ENCODE assay signal across 23 cellular contexts in the genomic region with DNA sequence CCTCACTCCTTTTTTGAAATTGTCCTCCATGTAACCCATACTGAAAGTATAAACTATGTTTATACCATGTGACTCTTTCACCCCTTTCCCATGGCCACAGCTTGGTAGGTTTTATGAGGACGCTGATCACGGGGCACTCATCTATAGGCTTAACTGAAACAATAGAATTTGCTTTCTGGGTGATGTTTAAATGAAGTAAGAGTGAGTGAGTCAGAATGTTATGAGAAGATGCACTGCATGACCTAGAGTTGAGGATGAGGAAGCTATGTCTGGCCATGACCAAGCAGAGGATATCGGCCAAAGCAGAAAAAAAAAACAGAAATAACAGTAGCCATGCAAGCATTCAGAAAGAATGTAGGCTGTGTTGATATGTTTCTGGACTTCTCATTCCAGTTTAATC. TPM values are rescaled to one million over a fixed set of nuclear protein-coding genes. Genes with fewer than 3 reads are reported as not detected.
DNase-seq lines count a peak whose midpoint lies in the region; ATAC-seq and TF ChIP-seq lines count a peak whose summit lies in the region.
"Had no signal": no experiment of that assay in that cellular context is flagged by ENCODE, and none has a peak within 500 bp of the region (broad histone marks: within the 10 kb centered on the region; RNA-seq: fewer than 3 reads in every experiment).

No MANE protein-coding gene starts in this region.

- no peaks in the 10 kb centered on the region; the same call in 1 of the 2 replicates for H3K27me3 Mint-ChIP-seq in HFFc6 (ENCODE audit: insufficient read depth)
- no peaks in the 10 kb centered on the region for H3K27me3 Mint-ChIP-seq in activated CD8-positive, alpha-beta T cell treated with anti-CD3 and anti-CD28 coated beads, Interleukin-2, amount 10 ng/mL, durations not matched to agents 7 days and 5 days (ENCODE audit: low read depth)
- H3K27me3 Mint-ChIP-seq: stimulated activated naive CD8-positive, alpha-beta T cell treated with anti-CD3 and anti-CD28 coated beads, Interleukin-15, Interleukin-2, amounts not matched to agents 100 ng/mL and 50 ng/mL, for 24 hours; T-cell had no signal

- H3K4me3 ChIP-seq in AG04450 (ENCODE audit: low read depth, low read length) (no peak overlapping the region), foreskin fibroblast (ENCODE audit: low read depth in 1 of 2, low read length in 2 of 2) (no peak overlapping the region), psoas muscle (no peak overlapping the region)
- H3K4me3 ChIP-seq: left ventricle myocardium inferior, vagina had no signal

- H3K27ac Mint-ChIP-seq in HFFc6: peak overlapping the region; percentile 1; the same call in 1 of the 2 replicates
- H3K27ac Mint-ChIP-seq in activated CD8-positive, alpha-beta T cell treated with anti-CD3 and anti-CD28 coated beads, Interleukin-2, amount 10 ng/mL, durations not matched to agents 7 days and 5 days: no peak overlapping the region
- H3K27ac Mint-ChIP-seq: activated T-helper 2 cell treated with anti-CD3 and anti-CD28 coated beads, Interferon-gamma antibody, Interleukin-2, Interleukin-4, amounts not matched to agents 10 μg/mL and 5 μg/mL and 100 μg/mL, durations not matched to agents 14 hours and 24 hours and 36 hours; stimulated activated naive CD8-positive, alpha-beta T cell treated with anti-CD3 and anti-CD28 coated beads, Interleukin-15, Interleukin-2, amounts not matched to agents 100 ng/mL and 50 ng/mL, for 24 hours; T-cell had no signal

- DNase-seq in AG04450 (ENCODE audit: low read depth, low spot score): peak; percentile 53
- DNase-seq in HFFc6: no peak
- peak; percentile 87 for DNase-seq in amniotic epithelial cell (ENCODE audit: low read depth)
- DNase-seq in foreskin fibroblast: peak; percentile 65 to 83
- no peak for DNase-seq in hypothalamus (lab: John Stamatoyannopoulos, UW)
- DNase-seq in activated CD8-positive, alpha-beta T cell treated with anti-CD3 and anti-CD28 coated beads, Interleukin-2, amount 10 ng/mL, durations not matched to agents 7 days and 5 days: no peak
- no peak for DNase-seq in psoas muscle
- DNase-seq: activated CD4-positive, CD25-positive, alpha-beta regulatory T cell; AML-193; amygdala; Karpas-422; left ventricle myocardium inferior; NCI-H1694; posterior cingulate gyrus; T-cell had no signal

- no peak overlapping the region; the same call in 1 of the 2 replicates for H3K4me3 Mint-ChIP-seq in HFFc6
- no peak overlapping the region for H3K4me3 Mint-ChIP-seq in activated CD8-positive, alpha-beta T cell treated with anti-CD3 and anti-CD28 coated beads, Interleukin-2, amount 10 ng/mL, durations not matched to agents 7 days and 5 days
- H3K4me3 Mint-ChIP-seq: stimulated activated naive CD8-positive, alpha-beta T cell treated with anti-CD3 and anti-CD28 coated beads, Interleukin-15, Interleukin-2, amounts not matched to agents 100 ng/mL and 50 ng/mL, for 24 hours; T-cell had no signal

- H3K9me3 ChIP-seq in AG04450 (ENCODE audit: control insufficient read depth, insufficient read depth, low read length) (no peaks in the 10 kb centered on the region), psoas muscle (no peaks in the 10 kb centered on the region)
- H3K9me3 ChIP-seq: left ventricle myocardium inferior, vagina had no signal

- 70 to 78% (median 78%) methylated on average over 3 of the region's 3 CpGs for WGBS in psoas muscle, 3 donors

- peak overlapping the region; percentile 47 for H3K27ac ChIP-seq in AG04450 (ENCODE audit: low read depth, low read length)
- no peak overlapping the region for H3K27ac ChIP-seq in psoas muscle
- H3K27ac ChIP-seq: HL-60, left ventricle myocardium inferior, vagina had no signal

- peaks cover 11% of the 10 kb centered on the region; the same call in 1 of the 2 replicates for H3K4me1 Mint-ChIP-seq in HFFc6 (ENCODE audit: low read depth)
- no peaks in the 10 kb centered on the region for H3K4me1 Mint-ChIP-seq in activated CD8-positive, alpha-beta T cell treated with anti-CD3 and anti-CD28 coated beads, Interleukin-2, amount 10 ng/mL, durations not matched to agents 7 days and 5 days (ENCODE audit: low read depth)
- H3K4me1 Mint-ChIP-seq: T-cell had no signal

- TF ChIP-seq CTCF in AG04450 (IDR thresholded peaks at IDR 0.05; ENCODE audit: low read depth, low read length) (no peak), HFFc6 (IDR thresholded peaks at IDR 0.05) (no peak), foreskin fibroblast (IDR thresholded peaks at IDR 0.05; ENCODE audit: low read depth, low read length) (no peak), psoas muscle (IDR thresholded peaks at IDR 0.05) (no peak)

- H3K9me3 Mint-ChIP-seq in HFFc6: no peaks in the 10 kb centered on the region
- H3K9me3 Mint-ChIP-seq in activated CD8-positive, alpha-beta T cell treated with anti-CD3 and anti-CD28 coated beads, Interleukin-2, amount 10 ng/mL, durations not matched to agents 7 days and 5 days (ENCODE audit: insufficient read depth): no peaks in the 10 kb centered on the region
- H3K9me3 Mint-ChIP-seq: activated T-helper 2 cell treated with anti-CD3 and anti-CD28 coated beads, Interferon-gamma antibody, Interleukin-2, Interleukin-4, amounts not matched to agents 10 μg/mL and 5 μg/mL and 100 μg/mL, durations not matched to agents 14 hours and 24 hours and 36 hours; stimulated activated naive CD8-positive, alpha-beta T cell treated with anti-CD3 and anti-CD28 coated beads, Interleukin-15, Interleukin-2, amounts not matched to agents 100 ng/mL and 50 ng/mL, for 24 hours; T-cell had no signal

- POLR2A ChIA-PET in AG04450 (lab: Yijun Ruan, JAX): no interaction called here
- POLR2A ChIA-PET in activated CD8-positive, alpha-beta T cell treated with anti-CD3 and anti-CD28 coated beads, Interleukin-2, amount 10 ng/mL, durations not matched to agents 7 days and 5 days (lab: Charles Lee): no interaction called here

- H3K36me3 ChIP-seq in psoas muscle (ENCODE audit: insufficient read depth in 1 of 2, low read depth in 1 of 2): no peaks in the 10 kb centered on the region
- H3K36me3 ChIP-seq: left ventricle myocardium inferior, vagina had no signal

- intact Hi-C loops in psoas muscle (cut with DNase I): no loop called here

- ATAC-seq in GM21447 (IDR thresholded peaks at IDR 0.05; ENCODE audit: unreplicated experiment): no peak
- no peak for ATAC-seq in activated CD8-positive, alpha-beta T cell treated with anti-CD3 and anti-CD28 coated beads, Interleukin-2, amount 10 ng/mL, durations not matched to agents 7 days and 5 days
- ATAC-seq in psoas muscle: no peak
- ATAC-seq: esophagus mucosa, Panc1, T-cell had no signal

- H3K36me3 Mint-ChIP-seq in HFFc6 (ENCODE audit: low read depth): no peaks in the 10 kb centered on the region
- H3K36me3 Mint-ChIP-seq in activated CD8-positive, alpha-beta T cell treated with anti-CD3 and anti-CD28 coated beads, Interleukin-2, amount 10 ng/mL, durations not matched to agents 7 days and 5 days (ENCODE audit: low read depth): no peaks in the 10 kb centered on the region
- H3K36me3 Mint-ChIP-seq: T-cell had no signal

- CTCF ChIA-PET in AG04450 (lab: Charles Lee): interaction anchor here (1.2 to 2.2 kb wide), 3 partner anchors 35 to 139 kb away, joined by 7 to 11 read pairs (median 8); partner anchors contain the start of genes SCN1A and TTC21B
- CTCF ChIA-PET in activated CD8-positive, alpha-beta T cell treated with anti-CD3 and anti-CD28 coated beads, Interleukin-2, amount 10 ng/mL, durations not matched to agents 7 days and 5 days (lab: Charles Lee): no interaction called here

- H3K4me1 ChIP-seq in psoas muscle: peaks cover 10% of the 10 kb centered on the region
- H3K4me1 ChIP-seq: left ventricle myocardium inferior, vagina had no signal

- H3K27me3 ChIP-seq in AG04450 (ENCODE audit: control insufficient read depth, insufficient read depth, low read length) (no peaks in the 10 kb centered on the region), psoas muscle (ENCODE audit: insufficient read depth in 3 of 3, low read length in 2 of 3) (no peaks in the 10 kb centered on the region)
- H3K27me3 ChIP-seq: vagina had no signal

RNA-seq across cellular contexts. Expression of gene SCN1A, which starts 34.9 kb away (rescaled TPM):
- polyA plus RNA-seq in AG04450 (2011; rRNA removed): not detected in 2 replicates
- 0.09 TPM in 1 of 2 replicates, not detected in the other for polyA minus RNA-seq in AG04450 (2011; rRNA and poly(A)+ RNA removed)
- total RNA-seq in HFFc6 (2021; fragmentation: NEBNext Ultra II Directional; extraction: Animal tissue kit (Norgen Biotek cat#: 25700)): not detected
- total RNA-seq in activated CD8-positive, alpha-beta T cell treated with anti-CD3 and anti-CD28 coated beads, Interleukin-2, amount 10 ng/mL, durations not matched to agents 7 days and 5 days: not detected
- not detected for total RNA-seq in psoas muscle
- under 1 TPM in 1 of 3 donors, not detected in 2; 0.01 TPM for polyA plus RNA-seq in psoas muscle
- total RNA-seq: activated CD8-positive, alpha-beta memory T cell treated with anti-CD3 and anti-CD28 coated beads for 36 hours; activated T-helper 2 cell treated with anti-CD3 and anti-CD28 coated beads, Interferon-gamma antibody, Interleukin-2, Interleukin-4, amounts not matched to agents 10 μg/mL and 5 μg/mL and 100 μg/mL, durations not matched to agents 14 hours and 24 hours and 36 hours; esophagus mucosa; T-cell; vagina had no signal

Comparison
In these comparisons a context has a peak if more than half of its experiments do, and no peak if none do; other contexts are left out.
1. DNase-seq: peak in AG04450 (single experiment), amniotic epithelial cell (single experiment) and foreskin fibroblast (2 of 2); none in HFFc6 (single experiment), hypothalamus (0 of 51), activated CD8-positive, alpha-beta T cell treated with anti-CD3 and anti-CD28 coated beads, Interleukin-2, amount 10 ng/mL, durations not matched to agents 7 days and 5 days (single experiment) and psoas muscle (0 of 2).